Comparison of ENCODE assay signal across 8 cellular contexts in genomic region chr16:30896890-30897730, GRCh38. TPM values are rescaled to one million over a fixed set of nuclear protein-coding genes. Genes with fewer than 3 reads are reported as not detected.
DNase-seq lines count a peak whose midpoint lies in the region; ATAC-seq and TF ChIP-seq lines count a peak whose summit lies in the region.

No MANE protein-coding gene starts in this region.

- peak overlapping the region; percentile 99 for H3K27ac ChIP-seq in RWPE1

- H3K27me3 ChIP-seq in GM06990 (replicated peaks; ENCODE audit: control insufficient read depth, insufficient read depth, low read length), result no peaks in the 10 kb centered on the region
- no peaks in the 10 kb centered on the region for H3K27me3 ChIP-seq in MG63

- no peaks in the 10 kb centered on the region for H3K27me3 Mint-ChIP-seq in natural killer cell treated with Interleukin-12 subunit alpha and Interleukin-12 subunit beta and Interleukin-15 and Interleukin-18, amount 100 ng/mL, for 72 hours

- DNase-seq in GM06990 (ENCODE audit: extremely low read depth, insufficient read length) (peak; percentile 81), HS-27A (ENCODE audit: low read depth) (peak; percentile 72), RWPE1 (ENCODE audit: low spot score) (peak; percentile 82), activated gamma-delta T cell treated with Interleukin-2 at 50 U/mL for 16 hours (peak; percentile 73), fibroblast of the conjunctiva (ENCODE audit: low read depth) (peak; percentile 72), MG63 (no peak)
- peak; percentile 89 for DNase-seq in natural killer cell treated with Interleukin-12 subunit alpha and Interleukin-12 subunit beta and Interleukin-15 and Interleukin-18, amount 100 ng/mL, for 72 hours (ENCODE audit: low spot score)
- DNase-seq in stimulated activated naive CD4-positive, alpha-beta T cell (lab: John Stamatoyannopoulos, UW), result peak; percentile 44 to 78 (median 72)

- H3K4me1 Mint-ChIP-seq in natural killer cell treated with Interleukin-12 subunit alpha and Interleukin-12 subunit beta and Interleukin-15 and Interleukin-18, amount 100 ng/mL, for 72 hours (ENCODE audit: low read depth in 2 of 2), result peaks cover 32 to 47% of the 10 kb centered on the region in 2 donors

- no peaks in the 10 kb centered on the region for H3K36me3 Mint-ChIP-seq in natural killer cell treated with Interleukin-12 subunit alpha and Interleukin-12 subunit beta and Interleukin-15 and Interleukin-18, amount 100 ng/mL, for 72 hours

- POLR2A ChIA-PET in RWPE1 (lab: Yijun Ruan, JAX; ENCODE audit: low non-redundant PET), result no interaction called here

- peak; percentile 55 to 75 for ATAC-seq in natural killer cell treated with Interleukin-12 subunit alpha and Interleukin-12 subunit beta and Interleukin-15 and Interleukin-18, amount 100 ng/mL, for 72 hours

- TF ChIP-seq CTCF in GM06990 (IDR thresholded peaks at IDR 0.05; ENCODE audit: insufficient read depth, low read length, poor library complexity, severe bottlenecking), result no peak
- TF ChIP-seq CTCF in RWPE1 (conservative IDR thresholded peaks at IDR 0.05; ENCODE audit: low read depth), result no peak

- CTCF ChIA-PET in RWPE1 (lab: Yijun Ruan, JAX), result interaction anchor here (2.4 kb wide), 1 partner anchor 52 kb away, joined by 12 read pairs; no protein-coding TSS in a partner anchor

- H3K4me3 Mint-ChIP-seq in natural killer cell treated with Interleukin-12 subunit alpha and Interleukin-12 subunit beta and Interleukin-15 and Interleukin-18, amount 100 ng/mL, for 72 hours, result peak overlapping the region; percentile 39

- H3K27ac Mint-ChIP-seq in natural killer cell treated with Interleukin-12 subunit alpha and Interleukin-12 subunit beta and Interleukin-15 and Interleukin-18, amount 100 ng/mL, for 72 hours, result peak overlapping the region; percentile 12 to 80

- H3K36me3 ChIP-seq in GM06990 (ENCODE audit: control insufficient read depth, insufficient read depth, low read length), result no peaks in the 10 kb centered on the region
- peaks cover 7% of the 10 kb centered on the region; the same call in 1 of the 2 replicates for H3K36me3 ChIP-seq in MG63

- no peaks in the 10 kb centered on the region for H3K9me3 ChIP-seq in MG63

- no peaks in the 10 kb centered on the region for H3K9me3 Mint-ChIP-seq in natural killer cell treated with Interleukin-12 subunit alpha and Interleukin-12 subunit beta and Interleukin-15 and Interleukin-18, amount 100 ng/mL, for 72 hours

- H3K4me3 ChIP-seq in GM06990 (replicated peaks; ENCODE audit: low read depth, low read length) (peak overlapping the region; percentile 55), MG63 (no peak overlapping the region)

RNA-seq across cellular contexts. Expression of gene CTF1, which starts 0.7 kb away (rescaled TPM):
- under 1 TPM; 0.17 to 0.36 TPM for total RNA-seq in natural killer cell treated with Interleukin-12 subunit alpha and Interleukin-12 subunit beta and Interleukin-15 and Interleukin-18, amount 100 ng/mL, for 72 hours
- not detected in 2 replicates for total RNA-seq in MG63 (2014; rRNA removed; shearing (Covaris generic); ENCODE audit: low replicate concordance)

RNA-seq across cellular contexts. Expression of gene BCL7C, which starts 3.2 kb away (rescaled TPM):
- total RNA-seq in natural killer cell treated with Interleukin-12 subunit alpha and Interleukin-12 subunit beta and Interleukin-15 and Interleukin-18, amount 100 ng/mL, for 72 hours, result 10 to 100 TPM; 35.3 to 65.0 TPM
- 64.3 and 70.8 TPM in 2 replicates for total RNA-seq in MG63 (2014; rRNA removed; shearing (Covaris generic); ENCODE audit: low replicate concordance)

RNA-seq across cellular contexts. Expression of gene FBXL19, which starts 26.3 kb away (rescaled TPM):
- 10 to 100 TPM; 22.8 to 42.0 TPM for total RNA-seq in natural killer cell treated with Interleukin-12 subunit alpha and Interleukin-12 subunit beta and Interleukin-15 and Interleukin-18, amount 100 ng/mL, for 72 hours
- 19.5 and 31.2 TPM in 2 replicates for total RNA-seq in MG63 (2014; rRNA removed; shearing (Covaris generic); ENCODE audit: low replicate concordance)

RNA-seq across cellular contexts. Expression of gene ORAI3, which starts 51.8 kb away (rescaled TPM):
- 10 to 100 TPM in 1 of 2 donors, 1 to 10 TPM in 1; 7.4 to 16.8 TPM for total RNA-seq in natural killer cell treated with Interleukin-12 subunit alpha and Interleukin-12 subunit beta and Interleukin-15 and Interleukin-18, amount 100 ng/mL, for 72 hours
- total RNA-seq in MG63 (2014; rRNA removed; shearing (Covaris generic); ENCODE audit: low replicate concordance), result 4.1 and 4.2 TPM in 2 replicates
